Comparison of ENCODE assay signal across 1 cellular context in genomic region chr2:27710640-27711430, GRCh38.
TF ChIP-seq lines count a peak whose summit lies in the region.

No MANE protein-coding gene starts in this region.

TF ChIP-seq in GM12878, 131 proteins besides CTCF, POLR2A, EP300 and RAD21:
- TF ChIP-seq SUPT20H (IDR thresholded peaks at IDR 0.05; ENCODE audit: borderline replicate concordance, control insufficient read depth, low read depth, low read length) (no peak), JUNB (IDR thresholded peaks at IDR 0.05) (no peak), FOXK2 (IDR thresholded peaks at IDR 0.05) (no peak), SREBF1 (IDR thresholded peaks at IDR 0.05; ENCODE audit: low read length) (no peak), RAD51 (IDR thresholded peaks at IDR 0.05) (no peak), BACH1 (IDR thresholded peaks at IDR 0.05; ENCODE audit: borderline replicate concordance) (no peak), SIX5 (IDR thresholded peaks at IDR 0.05; ENCODE audit: low read depth, low read length, severe bottlenecking) (no peak), RBBP5 (conservative IDR thresholded peaks at IDR 0.05) (no peak), E2F4 (IDR thresholded peaks at IDR 0.05; ENCODE audit: low read depth, low read length) (no peak), CEBPZ (IDR thresholded peaks at IDR 0.05; ENCODE audit: low read depth, low read length) (no peak), TCF12 (IDR thresholded peaks at IDR 0.05; ENCODE audit: low read depth, low read length) (no peak), ZBED1 (IDR thresholded peaks at IDR 0.05; ENCODE audit: borderline replicate concordance) (no peak), MEF2B (IDR thresholded peaks at IDR 0.05; ENCODE audit: partially characterized antibody, poor library complexity, severe bottlenecking) (no peak), NKRF (conservative IDR thresholded peaks at IDR 0.05) (no peak), SMC3 (IDR thresholded peaks at IDR 0.05; ENCODE audit: borderline replicate concordance, low read length) (no peak), SMAD1 (IDR thresholded peaks at IDR 0.05; ENCODE audit: low read depth, partially characterized antibody) (no peak)
- TF ChIP-seq, protein P1, sequence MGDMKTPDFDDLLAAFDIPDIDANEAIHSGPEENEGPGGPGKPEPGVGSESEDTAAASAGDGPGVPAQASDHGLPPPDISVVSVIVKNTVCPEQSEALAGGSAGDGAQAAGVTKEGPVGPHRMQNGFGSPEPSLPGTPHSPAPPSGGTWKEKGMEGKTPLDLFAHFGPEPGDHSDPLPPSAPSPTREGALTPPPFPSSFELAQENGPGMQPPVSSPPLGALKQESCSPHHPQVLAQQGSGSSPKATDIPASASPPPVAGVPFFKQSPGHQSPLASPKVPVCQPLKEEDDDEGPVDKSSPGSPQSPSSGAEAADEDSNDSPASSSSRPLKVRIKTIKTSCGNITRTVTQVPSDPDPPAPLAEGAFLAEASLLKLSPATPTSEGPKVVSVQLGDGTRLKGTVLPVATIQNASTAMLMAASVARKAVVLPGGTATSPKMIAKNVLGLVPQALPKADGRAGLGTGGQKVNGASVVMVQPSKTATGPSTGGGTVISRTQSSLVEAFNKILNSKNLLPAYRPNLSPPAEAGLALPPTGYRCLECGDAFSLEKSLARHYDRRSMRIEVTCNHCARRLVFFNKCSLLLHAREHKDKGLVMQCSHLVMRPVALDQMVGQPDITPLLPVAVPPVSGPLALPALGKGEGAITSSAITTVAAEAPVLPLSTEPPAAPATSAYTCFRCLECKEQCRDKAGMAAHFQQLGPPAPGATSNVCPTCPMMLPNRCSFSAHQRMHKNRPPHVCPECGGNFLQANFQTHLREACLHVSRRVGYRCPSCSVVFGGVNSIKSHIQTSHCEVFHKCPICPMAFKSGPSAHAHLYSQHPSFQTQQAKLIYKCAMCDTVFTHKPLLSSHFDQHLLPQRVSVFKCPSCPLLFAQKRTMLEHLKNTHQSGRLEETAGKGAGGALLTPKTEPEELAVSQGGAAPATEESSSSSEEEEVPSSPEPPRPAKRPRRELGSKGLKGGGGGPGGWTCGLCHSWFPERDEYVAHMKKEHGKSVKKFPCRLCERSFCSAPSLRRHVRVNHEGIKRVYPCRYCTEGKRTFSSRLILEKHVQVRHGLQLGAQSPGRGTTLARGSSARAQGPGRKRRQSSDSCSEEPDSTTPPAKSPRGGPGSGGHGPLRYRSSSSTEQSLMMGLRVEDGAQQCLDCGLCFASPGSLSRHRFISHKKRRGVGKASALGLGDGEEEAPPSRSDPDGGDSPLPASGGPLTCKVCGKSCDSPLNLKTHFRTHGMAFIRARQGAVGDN (IDR thresholded peaks at IDR 0.05) = no peak
